In genomic region chr10:29304259-29305030, GRCh38 we compare ENCODE assay signal across 8 cellular contexts. TPM values are rescaled to one million over a fixed set of nuclear protein-coding genes. Genes with fewer than 3 reads are reported as not detected.
A peak's percentile ranks its signal among the peaks of the same experiment; 100 is the strongest.
DNase-seq lines count a peak whose midpoint lies in the region; ATAC-seq and TF ChIP-seq lines count a peak whose summit lies in the region.

No MANE protein-coding gene starts in this region.

- DNase-seq in CD4-positive, CD25-positive, alpha-beta regulatory T cell, result peak in 2 of 3 donors; percentile 9 to 40
- DNase-seq in GM20000 (ENCODE audit: low spot score) (peak; percentile 66), NCI-H128 (lab: John Stamatoyannopoulos, UW; ENCODE audit: unreplicated experiment) (peak; percentile 15), endothelial cell (ENCODE audit: low spot score) (peak; percentile 65), memory B cell (ENCODE audit: low spot score in 2 of 2) (peak; percentile 14 to 25), tibial nerve (ENCODE audit: low spot score in 2 of 2) (peak; percentile 44 to 90)

- no peaks in the 10 kb centered on the region for H3K4me1 Mint-ChIP-seq in CD4-positive, CD25-positive, alpha-beta regulatory T cell
- H3K4me1 Mint-ChIP-seq in endothelial cell (ENCODE audit: unreplicated experiment) (no peaks in the 10 kb centered on the region), memory B cell (peaks cover 3% of the 10 kb centered on the region)

- H3K36me3 ChIP-seq in CD4-positive, CD25-positive, alpha-beta regulatory T cell (ENCODE audit: control insufficient read depth, insufficient read depth, low read length), result no peaks in the 10 kb centered on the region
- H3K36me3 ChIP-seq in SU-DHL-6 (ENCODE audit: low read length) (no peaks in the 10 kb centered on the region), tibial nerve (no peaks in the 10 kb centered on the region)

- no peak overlapping the region for H3K4me2 ChIP-seq in SU-DHL-6 (ENCODE audit: low read depth, low read length, poor library complexity, severe bottlenecking)

- H3K4me3 Mint-ChIP-seq in CD4-positive, CD25-positive, alpha-beta regulatory T cell, result no peak overlapping the region
- H3K4me3 Mint-ChIP-seq in endothelial cell (ENCODE audit: unreplicated experiment) (no peak overlapping the region), memory B cell (no peak overlapping the region)

- no peaks in the 10 kb centered on the region for H3K79me2 ChIP-seq in SU-DHL-6 (ENCODE audit: insufficient read depth, low read length)

- peaks cover 0 to 12% (median 7%) of the 10 kb centered on the region in 7 donors for H3K9me3 Mint-ChIP-seq in CD4-positive, CD25-positive, alpha-beta regulatory T cell
- H3K9me3 Mint-ChIP-seq in endothelial cell (ENCODE audit: unreplicated experiment) (peaks cover 7% of the 10 kb centered on the region), memory B cell (peaks cover 11% of the 10 kb centered on the region)

- H3F3A ChIP-seq in SU-DHL-6 (ENCODE audit: insufficient read depth), result no peaks in the 10 kb centered on the region

- H3K4me3 ChIP-seq in CD4-positive, CD25-positive, alpha-beta regulatory T cell (ENCODE audit: low read depth, low read length), result no peak overlapping the region
- no peak overlapping the region for H3K4me3 ChIP-seq in SU-DHL-6 (ENCODE audit: insufficient read depth, low read length, poor library complexity, severe bottlenecking)
- H3K4me3 ChIP-seq in tibial nerve, result no peak overlapping the region

- no peaks in the 10 kb centered on the region for H3K9me2 ChIP-seq in SU-DHL-6 (replicated peaks; ENCODE audit: insufficient read depth, low read length)

- H4K20me1 ChIP-seq in SU-DHL-6 (ENCODE audit: low read depth, low read length), result no peaks in the 10 kb centered on the region

- no peak overlapping the region for H3K27ac ChIP-seq in CD4-positive, CD25-positive, alpha-beta regulatory T cell (ENCODE audit: insufficient read depth, low read length, poor library complexity, severe bottlenecking)
- H3K27ac ChIP-seq in SU-DHL-6 (ENCODE audit: low read depth, low read length) (no peak overlapping the region), tibial nerve (peak overlapping the region in 2 of 4 donors; percentile 52 to 71)

- no peaks in the 10 kb centered on the region for H3K4me1 ChIP-seq in CD4-positive, CD25-positive, alpha-beta regulatory T cell (ENCODE audit: control insufficient read depth, insufficient read depth, low read length, poor library complexity, severe bottlenecking)
- H3K4me1 ChIP-seq in tibial nerve, result peaks cover 0 to 16% (median 0%) of the 10 kb centered on the region in 4 donors

- TF ChIP-seq EP300 in tibial nerve (IDR thresholded peaks at IDR 0.05), result peak in 1 of 2 donors; percentile 45

- no peak overlapping the region for H3K9ac ChIP-seq in SU-DHL-6 (ENCODE audit: low read length)

- TF ChIP-seq CTCF in GM20000 (IDR thresholded peaks at IDR 0.05; ENCODE audit: extremely low read depth, missing control alignments), result peak; percentile 67
- TF ChIP-seq CTCF in SU-DHL-6 (IDR thresholded peaks at IDR 0.05; ENCODE audit: insufficient read depth, low read length, poor library complexity, severe bottlenecking), result peak; percentile 32
- TF ChIP-seq CTCF in endothelial cell (IDR thresholded peaks at IDR 0.05; ENCODE audit: unreplicated experiment), result peak; percentile 65
- peak; percentile 66 to 87 (median 78) for TF ChIP-seq CTCF in tibial nerve (IDR thresholded peaks at IDR 0.05)

- no peaks in the 10 kb centered on the region for H3K36me3 Mint-ChIP-seq in CD4-positive, CD25-positive, alpha-beta regulatory T cell
- H3K36me3 Mint-ChIP-seq in endothelial cell (ENCODE audit: low read depth, unreplicated experiment), result peaks cover 6% of the 10 kb centered on the region
- peaks cover 2% of the 10 kb centered on the region for H3K36me3 Mint-ChIP-seq in memory B cell

- H3K27me3 Mint-ChIP-seq in CD4-positive, CD25-positive, alpha-beta regulatory T cell, result peaks cover 11% of the 10 kb centered on the region
- peaks cover 2% of the 10 kb centered on the region for H3K27me3 Mint-ChIP-seq in endothelial cell (ENCODE audit: unreplicated experiment)
- peaks cover 3% of the 10 kb centered on the region for H3K27me3 Mint-ChIP-seq in memory B cell

- H3K27ac Mint-ChIP-seq in CD4-positive, CD25-positive, alpha-beta regulatory T cell, result peak overlapping the region in 1 of 3 donors; percentile 0
- H3K27ac Mint-ChIP-seq in endothelial cell (ENCODE audit: unreplicated experiment), result no peak overlapping the region
- no peak overlapping the region for H3K27ac Mint-ChIP-seq in memory B cell

- 12 to 18% methylated on average over 6 of the region's 6 CpGs for WGBS in tibial nerve, 2 donors

- no peak overlapping the region for H2AFZ ChIP-seq in SU-DHL-6 (ENCODE audit: low read depth, low read length, severe bottlenecking)

- peaks cover 0 to 5% of the 10 kb centered on the region in 2 experiments for H3K9me3 ChIP-seq in CD4-positive, CD25-positive, alpha-beta regulatory T cell (ENCODE audit: control insufficient read depth in 2 of 2, low read length in 2 of 2)
- H3K9me3 ChIP-seq in SU-DHL-6 (ENCODE audit: insufficient read depth, low read length) (no peaks in the 10 kb centered on the region), tibial nerve (peaks cover 0 to 24% (median 5%) of the 10 kb centered on the region in 4 donors)

- no peak for TF ChIP-seq POLR2A in tibial nerve (IDR thresholded peaks at IDR 0.05)

- no peaks in the 10 kb centered on the region for H3K27me3 ChIP-seq in CD4-positive, CD25-positive, alpha-beta regulatory T cell (ENCODE audit: control insufficient read depth, insufficient read depth, low read length)
- H3K27me3 ChIP-seq in SU-DHL-6 (ENCODE audit: low read length) (no peaks in the 10 kb centered on the region; the same call in 1 of the 2 replicates), tibial nerve (no peaks in the 10 kb centered on the region)

- no peak for ATAC-seq in CD4-positive, CD25-positive, alpha-beta regulatory T cell (ENCODE audit: low read depth in 2 of 2)
- no peak for ATAC-seq in memory B cell (ENCODE audit: low read depth)
- ATAC-seq in activated CD4-positive, CD25-positive, alpha-beta regulatory T cell treated with anti-CD3 and anti-CD28 coated beads, Interleukin-2, amount 50 U/mL, for 24 hours, result no peak

RNA-seq across cellular contexts. Expression of gene LYZL1, which starts 15.6 kb away (rescaled TPM):
- total RNA-seq in CD4-positive, CD25-positive, alpha-beta regulatory T cell, result not detected
- polyA plus RNA-seq in CD4-positive, CD25-positive, alpha-beta regulatory T cell, result not detected
- total RNA-seq in endothelial cell (ENCODE audit: unreplicated experiment) (not detected), tibial nerve (not detected)

Comparison
In these comparisons a context has a peak if more than half of its experiments do, and no peak if none do; other contexts are left out.
1. DNase-seq: peak in every context shown above with its lines; median percentile 67 in tibial nerve; 66 in GM20000; 65 in endothelial cell; 24 in CD4-positive, CD25-positive, alpha-beta regulatory T cell; 20 in memory B cell; 15 in NCI-H128.